17 cellular contexts compared by ENCODE assay signal in genomic region chr6:170058878-170059485, GRCh38.
"Had no signal": no experiment of that assay in that cellular context is flagged by ENCODE, and none has a peak within 500 bp of the region (broad histone marks: within the 10 kb centered on the region; RNA-seq: fewer than 3 reads in every experiment).

No MANE protein-coding gene starts in this region.

- H3K36me3 Mint-ChIP-seq: mesothelial cell of epicardium had no signal

- H3K36me3 ChIP-seq: uterus had no signal

- H3K9me3 ChIP-seq: testis, uterus had no signal

- H3K4me1 ChIP-seq: testis, uterus had no signal

- H3K9me3 Mint-ChIP-seq: activated CD8-positive, alpha-beta T cell treated with anti-CD3 and anti-CD28 coated beads for 36 hours; dendritic cell treated with granulocyte-macrophage colony-stimulating factor and Interleukin-4, amounts not matched to agents 40 ng/mL and 50 ng/mL, for 4 days; mesothelial cell of epicardium; stimulated activated naive CD8-positive, alpha-beta T cell treated with anti-CD3 and anti-CD28 coated beads, Interleukin-15, Interleukin-2, amounts not matched to agents 100 ng/mL and 50 ng/mL, for 24 hours had no signal

- H3K4me3 ChIP-seq: skin epidermis, testis, uterus had no signal

- ATAC-seq: activated CD8-positive, alpha-beta T cell treated with anti-CD3 and anti-CD28 coated beads for 36 hours; T-helper 17 cell had no signal

- H3K27ac Mint-ChIP-seq: activated CD8-positive, alpha-beta T cell treated with anti-CD3 and anti-CD28 coated beads for 36 hours; dendritic cell treated with granulocyte-macrophage colony-stimulating factor and Interleukin-4, amounts not matched to agents 40 ng/mL and 50 ng/mL, for 4 days; mesothelial cell of epicardium; stimulated activated naive CD8-positive, alpha-beta T cell treated with anti-CD3 and anti-CD28 coated beads, Interleukin-15, Interleukin-2, amounts not matched to agents 100 ng/mL and 50 ng/mL, for 24 hours; T-helper 17 cell had no signal

- DNase-seq: activated CD4-positive, alpha-beta T cell treated with anti-CD3 and anti-CD28 coated beads for 48 hours; activated CD8-positive, alpha-beta memory T cell treated with anti-CD3 and anti-CD28 coated beads, Interleukin-2, amount 50 U/mL, for 4 hours; activated CD8-positive, alpha-beta T cell treated with anti-CD3 and anti-CD28 coated beads for 36 hours; activated naive CD4-positive, alpha-beta T cell; cerebellar nuclear complex; effector memory CD4-positive, alpha-beta T cell; foreskin melanocyte; kidney glomerular epithelial cell; retina; stimulated activated CD4-positive, alpha-beta T cell treated with anti-CD3 and anti-CD28 coated beads, Interleukin-4, amount 100 ng/mL, for 24 hours; T-helper 17 cell had no signal

- H3K4me3 Mint-ChIP-seq: activated CD8-positive, alpha-beta T cell treated with anti-CD3 and anti-CD28 coated beads for 36 hours; dendritic cell treated with granulocyte-macrophage colony-stimulating factor and Interleukin-4, amounts not matched to agents 40 ng/mL and 50 ng/mL, for 4 days; mesothelial cell of epicardium; stimulated activated naive CD8-positive, alpha-beta T cell treated with anti-CD3 and anti-CD28 coated beads, Interleukin-15, Interleukin-2, amounts not matched to agents 100 ng/mL and 50 ng/mL, for 24 hours; T-helper 17 cell had no signal

- H3K27ac ChIP-seq: skin epidermis, testis, uterus had no signal

- H3K27me3 ChIP-seq: testis, uterus had no signal
